8 cellular contexts compared by ENCODE assay signal in genomic region chrX:12770440-12770839, GRCh38. TPM values are rescaled to one million over a fixed set of nuclear protein-coding genes. Genes with fewer than 3 reads are reported as not detected.
A peak's percentile ranks its signal among the peaks of the same experiment; 100 is the strongest.
DNase-seq lines count a peak whose midpoint lies in the region; ATAC-seq and TF ChIP-seq lines count a peak whose summit lies in the region.

No MANE protein-coding gene starts in this region.

- H3K9me3 ChIP-seq in breast epithelium = peaks cover 0 to 3% of the 10 kb centered on the region in 2 donors

- no peak overlapping the region for H3K4me3 Mint-ChIP-seq in activated naive CD8-positive, alpha-beta T cell treated with anti-CD3 and anti-CD28 coated beads, Interleukin-2, amount 50 U/mL, for 24 hours
- H3K4me3 Mint-ChIP-seq in T-helper 2 cell treated with Interferon-gamma antibody and Interleukin-4, amounts not matched to agents 5 μg/mL and 100 μg/mL, for 36 hours = no peak overlapping the region

- TF ChIP-seq CTCF in breast epithelium (IDR thresholded peaks at IDR 0.05) = peak; percentile 27 to 36 (median 36)

- H3K27me3 Mint-ChIP-seq in activated naive CD8-positive, alpha-beta T cell treated with anti-CD3 and anti-CD28 coated beads, Interleukin-2, amount 50 U/mL, for 24 hours = peaks cover 14% of the 10 kb centered on the region
- peaks cover 23% of the 10 kb centered on the region for H3K27me3 Mint-ChIP-seq in T-helper 2 cell treated with Interferon-gamma antibody and Interleukin-4, amounts not matched to agents 5 μg/mL and 100 μg/mL, for 36 hours (ENCODE audit: low read depth)

- H3K27ac Mint-ChIP-seq in activated naive CD8-positive, alpha-beta T cell treated with anti-CD3 and anti-CD28 coated beads, Interleukin-2, amount 50 U/mL, for 24 hours = no peak overlapping the region
- H3K27ac Mint-ChIP-seq in T-helper 2 cell treated with Interferon-gamma antibody and Interleukin-4, amounts not matched to agents 5 μg/mL and 100 μg/mL, for 36 hours = no peak overlapping the region

- no peaks in the 10 kb centered on the region for H3K9me3 Mint-ChIP-seq in activated naive CD8-positive, alpha-beta T cell treated with anti-CD3 and anti-CD28 coated beads, Interleukin-2, amount 50 U/mL, for 24 hours
- H3K9me3 Mint-ChIP-seq in T-helper 2 cell treated with Interferon-gamma antibody and Interleukin-4, amounts not matched to agents 5 μg/mL and 100 μg/mL, for 36 hours = no peaks in the 10 kb centered on the region

- H3K4me1 ChIP-seq in breast epithelium = no peaks in the 10 kb centered on the region

- DNase-seq in NCI-H1105 treated with DMSO at 0.1 percent for 48 hours (lab: John Stamatoyannopoulos, UW) (peak; percentile 13), NCI-H1105 (lab: John Stamatoyannopoulos, UW) (no peak), NCI-H1417 (lab: John Stamatoyannopoulos, UW) (peak in 2 of 3 experiments; percentile 23 to 74), breast epithelium (ENCODE audit: low spot score in 2 of 2) (no peak), myocyte (ENCODE audit: low read depth) (peak; percentile 34), epidermal melanocyte (ENCODE audit: insufficient read length, low spot score) (no peak)
- DNase-seq in activated naive CD8-positive, alpha-beta T cell treated with anti-CD3 and anti-CD28 coated beads, Interleukin-2, amount 50 U/mL, for 24 hours = no peak
- DNase-seq in T-helper 2 cell treated with Interferon-gamma antibody and Interleukin-4, amounts not matched to agents 5 μg/mL and 100 μg/mL, for 36 hours (ENCODE audit: low spot score) = no peak

- no peak for ATAC-seq in activated naive CD8-positive, alpha-beta T cell treated with anti-CD3 and anti-CD28 coated beads, Interleukin-2, amount 50 U/mL, for 24 hours

- H3K36me3 ChIP-seq in breast epithelium = no peaks in the 10 kb centered on the region

- H3K27me3 ChIP-seq in breast epithelium = peaks cover 0 to 60% of the 10 kb centered on the region in 2 donors

- no peak overlapping the region for H3K4me3 ChIP-seq in breast epithelium

- H3K4me1 Mint-ChIP-seq in activated naive CD8-positive, alpha-beta T cell treated with anti-CD3 and anti-CD28 coated beads, Interleukin-2, amount 50 U/mL, for 24 hours = peaks cover 10% of the 10 kb centered on the region
- H3K4me1 Mint-ChIP-seq in T-helper 2 cell treated with Interferon-gamma antibody and Interleukin-4, amounts not matched to agents 5 μg/mL and 100 μg/mL, for 36 hours (ENCODE audit: low read depth) = peaks cover 6% of the 10 kb centered on the region

- H3K36me3 Mint-ChIP-seq in activated naive CD8-positive, alpha-beta T cell treated with anti-CD3 and anti-CD28 coated beads, Interleukin-2, amount 50 U/mL, for 24 hours (ENCODE audit: low read depth) = no peaks in the 10 kb centered on the region
- H3K36me3 Mint-ChIP-seq in T-helper 2 cell treated with Interferon-gamma antibody and Interleukin-4, amounts not matched to agents 5 μg/mL and 100 μg/mL, for 36 hours (ENCODE audit: low read depth) = no peaks in the 10 kb centered on the region

- intact Hi-C loops in breast epithelium (cut with DNase I; ENCODE audit: low total_unique reads) = no loop called here

- no peak for TF ChIP-seq POLR2A in breast epithelium (IDR thresholded peaks at IDR 0.05)

- H3K27ac ChIP-seq in breast epithelium = no peak overlapping the region

RNA-seq across cellular contexts. Expression of gene PRPS2, which starts 20.8 kb away (rescaled TPM):
- 10 to 100 TPM; 25.0 to 54.4 (median 25.9) TPM for total RNA-seq in breast epithelium
- 6.5 and 7.3 TPM in 2 replicates for total RNA-seq in myocyte
- 9.5 TPM for polyA plus RNA-seq in myocyte (2012)

Comparison
In these comparisons a context has a peak if more than half of its experiments do, and no peak if none do; other contexts are left out.
1. DNase-seq: peak in NCI-H1105 treated with DMSO at 0.1 percent for 48 hours (single experiment), NCI-H1417 (2 of 3) and myocyte (single experiment); none in NCI-H1105 (single experiment), breast epithelium (0 of 2), activated naive CD8-positive, alpha-beta T cell treated with anti-CD3 and anti-CD28 coated beads, Interleukin-2, amount 50 U/mL, for 24 hours (single experiment), epidermal melanocyte (single experiment) and T-helper 2 cell treated with Interferon-gamma antibody and Interleukin-4, amounts not matched to agents 5 μg/mL and 100 μg/mL, for 36 hours (single experiment).